22 cellular contexts compared by ENCODE assay signal in the genomic region with DNA sequence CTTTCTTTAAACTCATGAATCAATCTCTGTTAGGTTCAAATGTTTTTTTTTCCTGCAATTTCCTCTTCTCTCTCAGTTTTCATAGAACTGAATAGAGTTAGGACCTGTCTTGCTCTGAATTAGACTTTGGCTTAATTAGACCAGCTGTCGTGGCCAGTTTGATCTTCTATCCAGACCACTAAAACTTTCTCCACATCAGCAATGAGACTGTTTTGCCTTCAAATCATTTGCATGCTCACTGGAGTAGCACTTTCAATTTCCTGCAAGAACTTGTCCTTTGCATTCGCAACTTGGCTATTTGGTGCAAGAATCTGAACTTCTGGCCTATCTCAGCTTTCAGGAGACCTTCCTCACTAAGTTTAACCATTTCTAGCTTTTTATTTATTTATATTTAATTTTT.
"Had no signal": no experiment of that assay in that cellular context is flagged by ENCODE, and none has a peak within 500 bp of the region (broad histone marks: within the 10 kb centered on the region; RNA-seq: fewer than 3 reads in every experiment).

No MANE protein-coding gene starts in this region.

- H3K9ac ChIP-seq: SK-N-SH had no signal

- H3K9me2 ChIP-seq: SK-N-SH had no signal

- ATAC-seq: T-cell had no signal

- H3K9me3 ChIP-seq: SK-N-SH had no signal

- H3K4me2 ChIP-seq: SK-N-SH had no signal

- DNase-seq: Karpas-422, KBM-7, MV-4-11, NCI-H1048, NCI-H1105, NCI-H1417, NCI-H1436 treated with DMSO at 0.1 percent for 48 hours, NCI-H1694, NCI-H187 treated with DMSO at 0.1 percent for 48 hours, NCI-H2029 treated with DMSO at 0.1 percent for 48 hours, NCI-H2171 treated with DMSO at 0.1 percent for 48 hours, NCI-H345, NCI-H446 treated with DMSO at 0.1 percent for 48 hours, NCI-H524, NCI-H526 treated with DMSO at 0.1 percent for 48 hours, NCI-H748 treated with DMSO at 0.1 percent for 48 hours, Right ventricle myocardium superior, RPMI8226, SK-N-SH, SW 1271, T-cell had no signal

- FAIRE-seq: RCC 7860 had no signal
